In genomic region chr2:74080346-74080745, GRCh38 we compare ENCODE assay signal across 9 cellular contexts.
DNase-seq lines count a peak whose midpoint lies in the region; ATAC-seq and TF ChIP-seq lines count a peak whose summit lies in the region.
"Had no signal": no experiment of that assay in that cellular context is flagged by ENCODE, and none has a peak within 500 bp of the region (broad histone marks: within the 10 kb centered on the region; RNA-seq: fewer than 3 reads in every experiment).

No MANE protein-coding gene starts in this region.

- peaks cover 0 to 57% (median 4%) of the 10 kb centered on the region in 9 donors for H3K36me3 ChIP-seq in heart right ventricle
- no peaks in the 10 kb centered on the region for H3K36me3 ChIP-seq in right atrium auricular region

- peaks cover 0 to 51% (median 26%) of the 10 kb centered on the region in 9 donors for H3K4me1 ChIP-seq in heart right ventricle
- peaks cover 0 to 10% of the 10 kb centered on the region in 2 donors for H3K4me1 ChIP-seq in right atrium auricular region

- H3K27me3 ChIP-seq in heart right ventricle (no peaks in the 10 kb centered on the region), right atrium auricular region (no peaks in the 10 kb centered on the region)

- H3K27ac ChIP-seq in heart right ventricle: no peak overlapping the region
- H3K27ac ChIP-seq in right atrium auricular region: no peak overlapping the region
- H3K27ac ChIP-seq: left ventricle myocardium inferior had no signal

- 80 to 83% methylated on average over 10 of the region's 10 CpGs for WGBS in heart right ventricle, 2 donors

- H3K4me3 ChIP-seq in heart right ventricle (no peak overlapping the region), right atrium auricular region (no peak overlapping the region)
- H3K4me3 ChIP-seq: left ventricle myocardium inferior had no signal

- TF ChIP-seq CTCF in heart right ventricle (IDR thresholded peaks at IDR 0.05): peak in 5 of 9 donors; percentile 15 to 44 (median 24)
- no peak for TF ChIP-seq CTCF in right atrium auricular region (IDR thresholded peaks at IDR 0.05)
- no peak for TF ChIP-seq CTCF in natural killer cell (IDR thresholded peaks at IDR 0.05)

- no peaks in the 10 kb centered on the region for H3K9me3 ChIP-seq in heart right ventricle
- H3K9me3 ChIP-seq in right atrium auricular region: no peaks in the 10 kb centered on the region
- H3K9me3 ChIP-seq: left ventricle myocardium inferior had no signal

- peak overlapping the region; percentile 86 for H3K27ac Mint-ChIP-seq in dendritic cell treated with granulocyte-macrophage colony-stimulating factor and Interleukin-4, amounts not matched to agents 40 ng/mL and 50 ng/mL, for 4 days
- H3K27ac Mint-ChIP-seq in natural killer cell: peak overlapping the region in 1 of 2 donors; percentile 71

- H3K27me3 Mint-ChIP-seq in dendritic cell treated with granulocyte-macrophage colony-stimulating factor and Interleukin-4, amounts not matched to agents 40 ng/mL and 50 ng/mL, for 4 days: no peaks in the 10 kb centered on the region
- H3K27me3 Mint-ChIP-seq in natural killer cell (ENCODE audit: low read depth in 2 of 2): no peaks in the 10 kb centered on the region

- ATAC-seq in heart right ventricle (peak in 3 of 8 donors; percentile 13 to 49 (median 30)), HG03135 (IDR thresholded peaks at IDR 0.05; ENCODE audit: unreplicated experiment) (peak; percentile 10), natural killer cell (no peak)
- ATAC-seq in stimulated activated naive CD8-positive, alpha-beta T cell treated with anti-CD3 and anti-CD28 coated beads, Interleukin-15, Interleukin-2, amounts not matched to agents 100 U/mL and 50 U/mL, for 24 hours: no peak

- DNase-seq in heart right ventricle (no peak), right atrium auricular region (ENCODE audit: low spot score) (no peak), NCI-H1048 (lab: John Stamatoyannopoulos, UW) (no peak), natural killer cell (no peak), GOT3 (lab: John Stamatoyannopoulos, UW) (no peak)
- no peak for DNase-seq in stimulated activated naive CD8-positive, alpha-beta T cell treated with anti-CD3 and anti-CD28 coated beads, Interleukin-15, Interleukin-2, amounts not matched to agents 100 U/mL and 50 U/mL, for 24 hours
- DNase-seq: left ventricle myocardium inferior had no signal

- intact Hi-C loops in heart right ventricle (cut with DNase I) (no loop called here), natural killer cell (cut with micrococcal nuclease) (no loop called here)
- intact Hi-C loops in dendritic cell treated with granulocyte-macrophage colony-stimulating factor and Interleukin-4, amounts not matched to agents 40 ng/mL and 50 ng/mL, for 4 days (cut with micrococcal nuclease): no loop called here

- H3K4me1 Mint-ChIP-seq in dendritic cell treated with granulocyte-macrophage colony-stimulating factor and Interleukin-4, amounts not matched to agents 40 ng/mL and 50 ng/mL, for 4 days (ENCODE audit: low read depth): peaks cover 62% of the 10 kb centered on the region
- H3K4me1 Mint-ChIP-seq in natural killer cell: peaks cover 17 to 32% of the 10 kb centered on the region in 2 donors

- H3K36me3 Mint-ChIP-seq in dendritic cell treated with granulocyte-macrophage colony-stimulating factor and Interleukin-4, amounts not matched to agents 40 ng/mL and 50 ng/mL, for 4 days (ENCODE audit: low read depth): peaks cover 93% of the 10 kb centered on the region
- no peaks in the 10 kb centered on the region for H3K36me3 Mint-ChIP-seq in natural killer cell

- H3K9me3 Mint-ChIP-seq in dendritic cell treated with granulocyte-macrophage colony-stimulating factor and Interleukin-4, amounts not matched to agents 40 ng/mL and 50 ng/mL, for 4 days: no peaks in the 10 kb centered on the region
- no peaks in the 10 kb centered on the region for H3K9me3 Mint-ChIP-seq in natural killer cell

- peak overlapping the region; percentile 69 for H3K4me3 Mint-ChIP-seq in dendritic cell treated with granulocyte-macrophage colony-stimulating factor and Interleukin-4, amounts not matched to agents 40 ng/mL and 50 ng/mL, for 4 days
- H3K4me3 Mint-ChIP-seq in natural killer cell: no peak overlapping the region

Comparison
In these comparisons a context has a peak if more than half of its experiments do, and no peak if none do; other contexts are left out.
1. CTCF ChIP-seq: peak in heart right ventricle (5 of 9); none in right atrium auricular region (0 of 2) and natural killer cell (single experiment).